In the genomic region with DNA sequence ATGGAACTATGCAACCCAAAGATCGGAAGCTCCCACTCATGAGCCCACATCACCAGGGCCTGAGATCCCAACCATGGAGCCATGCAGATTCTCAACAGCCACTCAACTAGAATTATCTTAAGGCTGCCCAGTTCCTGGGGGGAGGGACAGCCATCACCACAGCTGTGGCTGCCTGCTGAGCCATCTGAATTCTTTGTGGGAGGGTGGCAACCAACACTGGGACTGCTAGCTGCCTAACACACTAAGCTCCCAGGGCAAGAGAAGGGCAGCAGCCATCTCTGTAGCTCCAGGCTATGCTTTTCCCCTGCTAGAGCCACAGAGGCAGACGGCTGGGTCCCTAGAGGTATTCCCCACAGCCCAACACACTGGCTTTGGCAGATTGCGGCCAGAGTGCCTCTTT, we compare ENCODE assay signal across 23 cellular contexts.
"Had no signal": no experiment of that assay in that cellular context is flagged by ENCODE, and none has a peak within 500 bp of the region (broad histone marks: within the 10 kb centered on the region; RNA-seq: fewer than 3 reads in every experiment).

No MANE protein-coding gene starts in this region.

- H3K4me3 Mint-ChIP-seq: mesothelial cell of epicardium, naive B cell had no signal

- H3K4me3 ChIP-seq: coronary artery, dorsolateral prefrontal cortex, esophagus squamous epithelium, gastrocnemius medialis, heart left ventricle, hepatocyte, left lung, lower lobe of right lung, mucosa of descending colon had no signal

- H3K36me3 ChIP-seq: esophagus squamous epithelium, gastrocnemius medialis, heart left ventricle, left lung, lower lobe of right lung had no signal

- H3K36me3 Mint-ChIP-seq: naive B cell had no signal

- ATAC-seq: esophagus mucosa, gastrocnemius medialis, heart left ventricle, left colon, left lung, left ventricle myocardium superior, lower lobe of right lung, mucosa of descending colon had no signal

- H3K27me3 ChIP-seq: dorsolateral prefrontal cortex, esophagus squamous epithelium, gastrocnemius medialis, heart left ventricle, hepatocyte, left lung had no signal

- DNase-seq: dermis blood vessel endothelial cell; dorsolateral prefrontal cortex; effector CD4-positive, alpha-beta T cell; effector memory CD4-positive, alpha-beta T cell; erythroblast; esophagus squamous epithelium; foreskin fibroblast; foreskin melanocyte; gastrocnemius medialis; heart left ventricle; hypothalamus; left colon; left lung; left ventricle myocardium superior; lower lobe of right lung; mesenchymal stem cell; mucosa of descending colon; naive B cell had no signal

- H3K27ac ChIP-seq: coronary artery, dorsolateral prefrontal cortex, epithelial cell of prostate, esophagus squamous epithelium, gastrocnemius medialis, heart left ventricle, hepatocyte, left lung, lower lobe of right lung had no signal

- H3K4me1 Mint-ChIP-seq: mesothelial cell of epicardium, naive B cell had no signal

- H3K9me3 ChIP-seq: gastrocnemius medialis, mucosa of descending colon had no signal

- H3K27ac Mint-ChIP-seq: mesothelial cell of epicardium, naive B cell had no signal

- H2AFZ ChIP-seq: hepatocyte had no signal

- H3K4me2 ChIP-seq: hepatocyte had no signal

- H3K4me1 ChIP-seq: esophagus squamous epithelium, gastrocnemius medialis, heart left ventricle, left lung, lower lobe of right lung had no signal
